Comparison of ENCODE assay signal across 1 cellular context in genomic region chr1:45803299-45803780, GRCh38.
TF ChIP-seq lines count a peak whose summit lies in the region.

TSS of gene MAST2 (plus strand) at chr1:45803612. CDS start at chr1:45803896, 284 bp downstream.

TF ChIP-seq in K562, 482 proteins besides CTCF, POLR2A, EP300 and RAD21 (continued from another document and continues in another):
- TF ChIP-seq, protein P1, sequence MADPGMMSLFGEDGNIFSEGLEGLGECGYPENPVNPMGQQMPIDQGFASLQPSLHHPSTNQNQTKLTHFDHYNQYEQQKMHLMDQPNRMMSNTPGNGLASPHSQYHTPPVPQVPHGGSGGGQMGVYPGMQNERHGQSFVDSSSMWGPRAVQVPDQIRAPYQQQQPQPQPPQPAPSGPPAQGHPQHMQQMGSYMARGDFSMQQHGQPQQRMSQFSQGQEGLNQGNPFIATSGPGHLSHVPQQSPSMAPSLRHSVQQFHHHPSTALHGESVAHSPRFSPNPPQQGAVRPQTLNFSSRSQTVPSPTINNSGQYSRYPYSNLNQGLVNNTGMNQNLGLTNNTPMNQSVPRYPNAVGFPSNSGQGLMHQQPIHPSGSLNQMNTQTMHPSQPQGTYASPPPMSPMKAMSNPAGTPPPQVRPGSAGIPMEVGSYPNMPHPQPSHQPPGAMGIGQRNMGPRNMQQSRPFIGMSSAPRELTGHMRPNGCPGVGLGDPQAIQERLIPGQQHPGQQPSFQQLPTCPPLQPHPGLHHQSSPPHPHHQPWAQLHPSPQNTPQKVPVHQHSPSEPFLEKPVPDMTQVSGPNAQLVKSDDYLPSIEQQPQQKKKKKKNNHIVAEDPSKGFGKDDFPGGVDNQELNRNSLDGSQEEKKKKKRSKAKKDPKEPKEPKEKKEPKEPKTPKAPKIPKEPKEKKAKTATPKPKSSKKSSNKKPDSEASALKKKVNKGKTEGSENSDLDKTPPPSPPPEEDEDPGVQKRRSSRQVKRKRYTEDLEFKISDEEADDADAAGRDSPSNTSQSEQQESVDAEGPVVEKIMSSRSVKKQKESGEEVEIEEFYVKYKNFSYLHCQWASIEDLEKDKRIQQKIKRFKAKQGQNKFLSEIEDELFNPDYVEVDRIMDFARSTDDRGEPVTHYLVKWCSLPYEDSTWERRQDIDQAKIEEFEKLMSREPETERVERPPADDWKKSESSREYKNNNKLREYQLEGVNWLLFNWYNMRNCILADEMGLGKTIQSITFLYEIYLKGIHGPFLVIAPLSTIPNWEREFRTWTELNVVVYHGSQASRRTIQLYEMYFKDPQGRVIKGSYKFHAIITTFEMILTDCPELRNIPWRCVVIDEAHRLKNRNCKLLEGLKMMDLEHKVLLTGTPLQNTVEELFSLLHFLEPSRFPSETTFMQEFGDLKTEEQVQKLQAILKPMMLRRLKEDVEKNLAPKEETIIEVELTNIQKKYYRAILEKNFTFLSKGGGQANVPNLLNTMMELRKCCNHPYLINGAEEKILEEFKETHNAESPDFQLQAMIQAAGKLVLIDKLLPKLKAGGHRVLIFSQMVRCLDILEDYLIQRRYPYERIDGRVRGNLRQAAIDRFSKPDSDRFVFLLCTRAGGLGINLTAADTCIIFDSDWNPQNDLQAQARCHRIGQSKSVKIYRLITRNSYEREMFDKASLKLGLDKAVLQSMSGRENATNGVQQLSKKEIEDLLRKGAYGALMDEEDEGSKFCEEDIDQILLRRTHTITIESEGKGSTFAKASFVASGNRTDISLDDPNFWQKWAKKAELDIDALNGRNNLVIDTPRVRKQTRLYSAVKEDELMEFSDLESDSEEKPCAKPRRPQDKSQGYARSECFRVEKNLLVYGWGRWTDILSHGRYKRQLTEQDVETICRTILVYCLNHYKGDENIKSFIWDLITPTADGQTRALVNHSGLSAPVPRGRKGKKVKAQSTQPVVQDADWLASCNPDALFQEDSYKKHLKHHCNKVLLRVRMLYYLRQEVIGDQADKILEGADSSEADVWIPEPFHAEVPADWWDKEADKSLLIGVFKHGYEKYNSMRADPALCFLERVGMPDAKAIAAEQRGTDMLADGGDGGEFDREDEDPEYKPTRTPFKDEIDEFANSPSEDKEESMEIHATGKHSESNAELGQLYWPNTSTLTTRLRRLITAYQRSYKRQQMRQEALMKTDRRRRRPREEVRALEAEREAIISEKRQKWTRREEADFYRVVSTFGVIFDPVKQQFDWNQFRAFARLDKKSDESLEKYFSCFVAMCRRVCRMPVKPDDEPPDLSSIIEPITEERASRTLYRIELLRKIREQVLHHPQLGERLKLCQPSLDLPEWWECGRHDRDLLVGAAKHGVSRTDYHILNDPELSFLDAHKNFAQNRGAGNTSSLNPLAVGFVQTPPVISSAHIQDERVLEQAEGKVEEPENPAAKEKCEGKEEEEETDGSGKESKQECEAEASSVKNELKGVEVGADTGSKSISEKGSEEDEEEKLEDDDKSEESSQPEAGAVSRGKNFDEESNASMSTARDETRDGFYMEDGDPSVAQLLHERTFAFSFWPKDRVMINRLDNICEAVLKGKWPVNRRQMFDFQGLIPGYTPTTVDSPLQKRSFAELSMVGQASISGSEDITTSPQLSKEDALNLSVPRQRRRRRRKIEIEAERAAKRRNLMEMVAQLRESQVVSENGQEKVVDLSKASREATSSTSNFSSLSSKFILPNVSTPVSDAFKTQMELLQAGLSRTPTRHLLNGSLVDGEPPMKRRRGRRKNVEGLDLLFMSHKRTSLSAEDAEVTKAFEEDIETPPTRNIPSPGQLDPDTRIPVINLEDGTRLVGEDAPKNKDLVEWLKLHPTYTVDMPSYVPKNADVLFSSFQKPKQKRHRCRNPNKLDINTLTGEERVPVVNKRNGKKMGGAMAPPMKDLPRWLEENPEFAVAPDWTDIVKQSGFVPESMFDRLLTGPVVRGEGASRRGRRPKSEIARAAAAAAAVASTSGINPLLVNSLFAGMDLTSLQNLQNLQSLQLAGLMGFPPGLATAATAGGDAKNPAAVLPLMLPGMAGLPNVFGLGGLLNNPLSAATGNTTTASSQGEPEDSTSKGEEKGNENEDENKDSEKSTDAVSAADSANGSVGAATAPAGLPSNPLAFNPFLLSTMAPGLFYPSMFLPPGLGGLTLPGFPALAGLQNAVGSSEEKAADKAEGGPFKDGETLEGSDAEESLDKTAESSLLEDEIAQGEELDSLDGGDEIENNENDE (IDR thresholded peaks at IDR 0.05; ENCODE audit: low read depth, low read length), result no peak
- TF ChIP-seq TEAD4 (IDR thresholded peaks at IDR 0.05; ENCODE audit: low read length) (no peak), TEAD4 (CRISPR knock-in tag; IDR thresholded peaks at IDR 0.05; ENCODE audit: borderline replicate concordance) (no peak), CBX1 (IDR thresholded peaks at IDR 0.05; ENCODE audit: low read depth) (peak; percentile 52; the same call in 1 of the 2 replicates), NELFE (IDR thresholded peaks at IDR 0.05; ENCODE audit: insufficient read depth, insufficient read length) (no peak), SRF (CRISPR knock-in tag; IDR thresholded peaks at IDR 0.05) (no peak), NR4A1 (CRISPR knock-in tag; IDR thresholded peaks at IDR 0.05) (no peak), NR4A1 (tag; IDR thresholded peaks at IDR 0.05) (no peak), TAF15 (IDR thresholded peaks at IDR 0.05; ENCODE audit: low read depth, low read length) (no peak), FOXK2 (conservative IDR thresholded peaks at IDR 0.05 in 1 of 2, IDR thresholded peaks at IDR 0.05 in 1 of 2; ENCODE audit: low read depth in 2 of 2) (no peak), MCM3 (IDR thresholded peaks at IDR 0.05) (no peak), ZNF134 (CRISPR knock-in tag; conservative IDR thresholded peaks at IDR 0.05) (no peak), EP400 (IDR thresholded peaks at IDR 0.05) (no peak), ATF1 (CRISPR knock-in tag; IDR thresholded peaks at IDR 0.05) (no peak), ATF1 (tag; IDR thresholded peaks at IDR 0.05) (no peak), L3MBTL2 (IDR thresholded peaks at IDR 0.05) (peak; percentile 72), NFATC3 (IDR thresholded peaks at IDR 0.05) (no peak), DDX20 (tag; IDR thresholded peaks at IDR 0.05; ENCODE audit: low read depth) (no peak), PHF21A (IDR thresholded peaks at IDR 0.05; ENCODE audit: borderline replicate concordance, low read depth) (no peak), ZNF263 (CRISPR knock-in tag; IDR thresholded peaks at IDR 0.05; ENCODE audit: borderline replicate concordance) (no peak), NR3C1 (CRISPR knock-in tag; IDR thresholded peaks at IDR 0.05) (no peak), PCBP2 (IDR thresholded peaks at IDR 0.05; ENCODE audit: low read depth, low read length, poor library complexity, severe bottlenecking) (no peak), ZBTB8A (IDR thresholded peaks at IDR 0.05; ENCODE audit: partially characterized antibody) (no peak), POU5F1 (IDR thresholded peaks at IDR 0.05; ENCODE audit: borderline replicate concordance, low read depth, low read length, partially characterized antibody) (peak; percentile 1), ZNF217 (CRISPR knock-in tag; IDR thresholded peaks at IDR 0.05) (no peak), MED1 (CRISPR knock-in tag; IDR thresholded peaks at IDR 0.05; ENCODE audit: borderline replicate concordance) (no peak), NCOA2 (IDR thresholded peaks at IDR 0.05; ENCODE audit: partially characterized antibody in 2 of 2) (no peak), MCM5 (IDR thresholded peaks at IDR 0.05; ENCODE audit: low read depth) (no peak), NRF1 (conservative IDR thresholded peaks at IDR 0.05 in 1 of 2, IDR thresholded peaks at IDR 0.05 in 1 of 2) (peak; percentile 94 to 96), ZNF830 (CRISPR knock-in tag; IDR thresholded peaks at IDR 0.05) (no peak), ZNF143 (CRISPR knock-in tag; IDR thresholded peaks at IDR 0.05) (no peak), HMG20A (CRISPR knock-in tag; conservative IDR thresholded peaks at IDR 0.05) (no peak), BCOR (IDR thresholded peaks at IDR 0.05) (no peak), CHD2 (IDR thresholded peaks at IDR 0.05; ENCODE audit: low read depth, low read length) (no peak), TAF9B (IDR thresholded peaks at IDR 0.05; ENCODE audit: partially characterized antibody) (no peak), HMG20B (CRISPR knock-in tag; IDR thresholded peaks at IDR 0.05) (no peak), ELF4 (CRISPR knock-in tag; IDR thresholded peaks at IDR 0.05) (no peak), NCOA6 (IDR thresholded peaks at IDR 0.05) (no peak)
- TF ChIP-seq, protein P2, sequence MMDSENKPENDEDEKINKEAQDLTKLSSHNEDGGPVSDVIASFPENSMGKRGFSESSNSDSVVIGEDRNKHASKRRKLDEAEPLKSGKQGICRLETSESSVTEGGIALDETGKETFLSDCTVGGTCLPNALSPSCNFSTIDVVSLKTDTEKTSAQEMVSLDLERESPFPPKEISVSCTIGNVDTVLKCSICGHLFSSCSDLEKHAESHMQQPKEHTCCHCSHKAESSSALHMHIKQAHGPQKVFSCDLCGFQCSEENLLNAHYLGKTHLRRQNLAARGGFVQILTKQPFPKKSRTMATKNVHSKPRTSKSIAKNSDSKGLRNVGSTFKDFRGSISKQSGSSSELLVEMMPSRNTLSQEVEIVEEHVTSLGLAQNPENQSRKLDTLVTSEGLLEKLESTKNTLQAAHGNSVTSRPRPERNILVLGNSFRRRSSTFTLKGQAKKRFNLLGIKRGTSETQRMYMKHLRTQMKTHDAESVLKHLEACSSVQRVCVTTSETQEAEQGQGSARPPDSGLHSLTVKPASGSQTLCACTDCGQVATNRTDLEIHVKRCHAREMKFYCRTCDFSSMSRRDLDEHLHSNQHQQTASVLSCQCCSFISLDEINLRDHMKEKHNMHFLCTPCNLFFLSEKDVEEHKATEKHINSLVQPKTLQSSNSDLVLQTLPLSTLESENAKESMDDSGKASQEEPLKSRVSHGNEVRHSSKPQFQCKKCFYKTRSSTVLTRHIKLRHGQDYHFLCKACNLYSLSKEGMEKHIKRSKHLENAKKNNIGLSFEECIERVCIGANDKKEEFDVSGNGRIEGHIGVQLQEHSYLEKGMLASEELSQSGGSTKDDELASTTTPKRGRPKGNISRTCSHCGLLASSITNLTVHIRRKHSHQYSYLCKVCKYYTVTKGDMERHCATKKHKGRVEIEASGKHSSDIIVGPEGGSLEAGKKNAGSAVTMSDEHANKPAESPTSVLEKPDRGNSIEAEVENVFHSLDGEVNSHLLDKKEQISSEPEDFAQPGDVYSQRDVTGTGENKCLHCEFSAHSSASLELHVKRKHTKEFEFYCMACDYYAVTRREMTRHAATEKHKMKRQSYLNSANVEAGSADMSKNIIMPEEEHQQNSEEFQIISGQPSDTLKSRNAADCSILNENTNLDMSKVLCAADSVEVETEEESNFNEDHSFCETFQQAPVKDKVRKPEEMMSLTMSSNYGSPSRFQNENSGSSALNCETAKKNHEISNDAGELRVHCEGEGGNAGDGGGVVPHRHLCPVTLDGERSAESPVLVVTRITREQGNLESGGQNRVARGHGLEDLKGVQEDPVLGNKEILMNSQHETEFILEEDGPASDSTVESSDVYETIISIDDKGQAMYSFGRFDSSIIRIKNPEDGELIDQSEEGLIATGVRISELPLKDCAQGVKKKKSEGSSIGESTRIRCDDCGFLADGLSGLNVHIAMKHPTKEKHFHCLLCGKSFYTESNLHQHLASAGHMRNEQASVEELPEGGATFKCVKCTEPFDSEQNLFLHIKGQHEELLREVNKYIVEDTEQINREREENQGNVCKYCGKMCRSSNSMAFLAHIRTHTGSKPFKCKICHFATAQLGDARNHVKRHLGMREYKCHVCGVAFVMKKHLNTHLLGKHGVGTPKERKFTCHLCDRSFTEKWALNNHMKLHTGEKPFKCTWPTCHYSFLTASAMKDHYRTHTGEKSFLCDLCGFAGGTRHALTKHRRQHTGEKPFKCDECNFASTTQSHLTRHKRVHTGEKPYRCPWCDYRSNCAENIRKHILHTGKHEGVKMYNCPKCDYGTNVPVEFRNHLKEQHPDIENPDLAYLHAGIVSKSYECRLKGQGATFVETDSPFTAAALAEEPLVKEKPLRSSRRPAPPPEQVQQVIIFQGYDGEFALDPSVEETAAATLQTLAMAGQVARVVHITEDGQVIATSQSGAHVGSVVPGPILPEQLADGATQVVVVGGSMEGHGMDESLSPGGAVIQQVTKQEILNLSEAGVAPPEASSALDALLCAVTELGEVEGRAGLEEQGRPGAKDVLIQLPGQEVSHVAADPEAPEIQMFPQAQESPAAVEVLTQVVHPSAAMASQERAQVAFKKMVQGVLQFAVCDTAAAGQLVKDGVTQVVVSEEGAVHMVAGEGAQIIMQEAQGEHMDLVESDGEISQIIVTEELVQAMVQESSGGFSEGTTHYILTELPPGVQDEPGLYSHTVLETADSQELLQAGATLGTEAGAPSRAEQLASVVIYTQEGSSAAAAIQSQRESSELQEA (IDR thresholded peaks at IDR 0.05; ENCODE audit: low read depth), result no peak
- TF ChIP-seq, protein P3, sequence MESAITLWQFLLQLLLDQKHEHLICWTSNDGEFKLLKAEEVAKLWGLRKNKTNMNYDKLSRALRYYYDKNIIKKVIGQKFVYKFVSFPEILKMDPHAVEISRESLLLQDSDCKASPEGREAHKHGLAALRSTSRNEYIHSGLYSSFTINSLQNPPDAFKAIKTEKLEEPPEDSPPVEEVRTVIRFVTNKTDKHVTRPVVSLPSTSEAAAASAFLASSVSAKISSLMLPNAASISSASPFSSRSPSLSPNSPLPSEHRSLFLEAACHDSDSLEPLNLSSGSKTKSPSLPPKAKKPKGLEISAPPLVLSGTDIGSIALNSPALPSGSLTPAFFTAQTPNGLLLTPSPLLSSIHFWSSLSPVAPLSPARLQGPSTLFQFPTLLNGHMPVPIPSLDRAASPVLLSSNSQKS (CRISPR knock-in tag; IDR thresholded peaks at IDR 0.05), result no peak
- TF ChIP-seq, protein P4, sequence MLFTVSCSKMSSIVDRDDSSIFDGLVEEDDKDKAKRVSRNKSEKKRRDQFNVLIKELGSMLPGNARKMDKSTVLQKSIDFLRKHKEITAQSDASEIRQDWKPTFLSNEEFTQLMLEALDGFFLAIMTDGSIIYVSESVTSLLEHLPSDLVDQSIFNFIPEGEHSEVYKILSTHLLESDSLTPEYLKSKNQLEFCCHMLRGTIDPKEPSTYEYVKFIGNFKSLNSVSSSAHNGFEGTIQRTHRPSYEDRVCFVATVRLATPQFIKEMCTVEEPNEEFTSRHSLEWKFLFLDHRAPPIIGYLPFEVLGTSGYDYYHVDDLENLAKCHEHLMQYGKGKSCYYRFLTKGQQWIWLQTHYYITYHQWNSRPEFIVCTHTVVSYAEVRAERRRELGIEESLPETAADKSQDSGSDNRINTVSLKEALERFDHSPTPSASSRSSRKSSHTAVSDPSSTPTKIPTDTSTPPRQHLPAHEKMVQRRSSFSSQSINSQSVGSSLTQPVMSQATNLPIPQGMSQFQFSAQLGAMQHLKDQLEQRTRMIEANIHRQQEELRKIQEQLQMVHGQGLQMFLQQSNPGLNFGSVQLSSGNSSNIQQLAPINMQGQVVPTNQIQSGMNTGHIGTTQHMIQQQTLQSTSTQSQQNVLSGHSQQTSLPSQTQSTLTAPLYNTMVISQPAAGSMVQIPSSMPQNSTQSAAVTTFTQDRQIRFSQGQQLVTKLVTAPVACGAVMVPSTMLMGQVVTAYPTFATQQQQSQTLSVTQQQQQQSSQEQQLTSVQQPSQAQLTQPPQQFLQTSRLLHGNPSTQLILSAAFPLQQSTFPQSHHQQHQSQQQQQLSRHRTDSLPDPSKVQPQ (CRISPR knock-in tag; IDR thresholded peaks at IDR 0.05; ENCODE audit: borderline replicate concordance), result no peak
- TF ChIP-seq, protein P5, sequence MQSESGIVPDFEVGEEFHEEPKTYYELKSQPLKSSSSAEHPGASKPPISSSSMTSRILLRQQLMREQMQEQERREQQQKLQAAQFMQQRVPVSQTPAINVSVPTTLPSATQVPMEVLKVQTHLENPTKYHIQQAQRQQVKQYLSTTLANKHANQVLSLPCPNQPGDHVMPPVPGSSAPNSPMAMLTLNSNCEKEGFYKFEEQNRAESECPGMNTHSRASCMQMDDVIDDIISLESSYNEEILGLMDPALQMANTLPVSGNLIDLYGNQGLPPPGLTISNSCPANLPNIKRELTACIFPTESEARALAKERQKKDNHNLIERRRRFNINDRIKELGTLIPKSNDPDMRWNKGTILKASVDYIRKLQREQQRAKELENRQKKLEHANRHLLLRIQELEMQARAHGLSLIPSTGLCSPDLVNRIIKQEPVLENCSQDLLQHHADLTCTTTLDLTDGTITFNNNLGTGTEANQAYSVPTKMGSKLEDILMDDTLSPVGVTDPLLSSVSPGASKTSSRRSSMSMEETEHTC (IDR thresholded peaks at IDR 0.05), result no peak
